Comparison of ENCODE assay signal across 1 cellular context in the genomic region with DNA sequence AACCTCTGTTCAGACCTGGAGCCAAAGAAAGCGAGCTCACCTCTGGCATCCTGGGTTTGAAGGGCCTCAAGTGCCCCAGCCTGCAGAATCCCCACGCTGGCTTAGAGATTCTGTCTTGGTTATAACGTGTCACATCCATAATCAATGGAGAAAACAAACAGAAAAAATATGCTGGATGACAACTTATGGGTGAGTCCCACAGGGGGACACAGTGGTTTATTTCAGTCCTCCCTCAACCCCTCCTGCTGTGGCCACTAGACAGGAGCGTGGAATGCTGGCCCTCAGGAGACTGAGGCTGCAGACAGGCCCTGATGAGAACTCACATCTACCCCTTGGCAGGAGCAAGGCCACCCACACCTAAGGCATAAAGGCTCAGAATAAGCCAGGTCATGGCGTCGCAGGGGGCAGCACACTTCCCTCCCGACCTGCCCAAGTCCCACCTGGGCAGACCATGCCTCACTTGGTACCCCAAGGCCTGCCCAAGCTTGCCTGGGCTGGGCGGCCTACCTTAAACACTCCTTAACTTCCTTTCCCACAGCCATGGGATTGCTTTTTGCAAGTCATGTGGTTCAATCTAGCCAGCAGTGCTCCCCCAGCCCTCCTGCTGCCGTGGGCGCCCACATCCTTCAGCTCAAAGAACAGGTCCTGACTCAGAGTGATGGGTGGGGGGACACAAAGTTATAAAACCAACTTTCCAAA.
TF ChIP-seq lines count a peak whose summit lies in the region.

No MANE protein-coding gene starts in this region.

TF ChIP-seq in H1, 55 proteins besides CTCF, POLR2A, EP300 and RAD21:
- TF ChIP-seq SIN3A (conservative IDR thresholded peaks at IDR 0.05 in 1 of 2, IDR thresholded peaks at IDR 0.05 in 1 of 2; ENCODE audit: low read depth in 1 of 2, low read length in 2 of 2) (no peak), CHD2 (IDR thresholded peaks at IDR 0.05; ENCODE audit: low read length) (no peak), SP2 (IDR thresholded peaks at IDR 0.05; ENCODE audit: low read length) (no peak), TEAD4 (IDR thresholded peaks at IDR 0.05; ENCODE audit: low read depth, low read length) (no peak), CEBPB (IDR thresholded peaks at IDR 0.05; ENCODE audit: low read depth, low read length) (no peak), CTBP2 (IDR thresholded peaks at IDR 0.05; ENCODE audit: borderline replicate concordance, insufficient read depth, insufficient read length, low read length) (no peak), CHD1 (IDR thresholded peaks at IDR 0.05; ENCODE audit: low read depth, low read length) (no peak)
- TF ChIP-seq, protein P1, sequence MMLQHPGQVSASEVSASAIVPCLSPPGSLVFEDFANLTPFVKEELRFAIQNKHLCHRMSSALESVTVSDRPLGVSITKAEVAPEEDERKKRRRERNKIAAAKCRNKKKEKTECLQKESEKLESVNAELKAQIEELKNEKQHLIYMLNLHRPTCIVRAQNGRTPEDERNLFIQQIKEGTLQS (IDR thresholded peaks at IDR 0.05; ENCODE audit: insufficient read depth, low read depth, low read length): no peak
- TF ChIP-seq, protein P2, sequence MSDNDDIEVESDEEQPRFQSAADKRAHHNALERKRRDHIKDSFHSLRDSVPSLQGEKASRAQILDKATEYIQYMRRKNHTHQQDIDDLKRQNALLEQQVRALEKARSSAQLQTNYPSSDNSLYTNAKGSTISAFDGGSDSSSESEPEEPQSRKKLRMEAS (IDR thresholded peaks at IDR 0.05): no peak
